ENCODE assay signal across 14 cellular contexts in the genomic region with DNA sequence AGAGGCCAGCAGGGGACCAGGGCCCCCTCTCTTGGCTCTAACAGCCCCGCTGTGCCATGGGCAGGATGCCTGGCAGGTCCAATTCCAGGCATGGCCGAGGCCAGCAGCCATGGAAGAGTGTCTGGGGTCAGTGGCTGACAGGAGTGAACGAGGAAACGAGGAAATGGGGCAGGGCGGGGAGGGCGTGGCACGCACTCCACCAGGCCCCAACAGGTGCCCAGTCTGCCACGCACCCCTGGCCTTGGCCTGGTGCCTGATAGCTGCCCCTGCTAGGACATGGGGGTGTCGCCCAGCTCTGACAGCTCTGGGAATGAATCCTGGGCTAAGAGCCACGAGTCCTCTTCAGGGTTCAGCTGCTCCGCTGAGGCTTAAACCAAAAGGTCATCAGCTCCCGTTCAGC. TPM values are rescaled to one million over a fixed set of nuclear protein-coding genes. Genes with fewer than 3 reads are reported as not detected.
DNase-seq lines count a peak whose midpoint lies in the region; ATAC-seq and TF ChIP-seq lines count a peak whose summit lies in the region.
"Had no signal": no experiment of that assay in that cellular context is flagged by ENCODE, and none has a peak within 500 bp of the region (broad histone marks: within the 10 kb centered on the region; RNA-seq: fewer than 3 reads in every experiment).

No MANE protein-coding gene starts in this region.

- peak overlapping the region; percentile 7 to 43 for H3K27ac ChIP-seq in esophagus (ENCODE audit: low read depth in 2 of 2, low read length in 1 of 2)

- H3K27me3 Mint-ChIP-seq in stimulated activated naive CD8-positive, alpha-beta T cell treated with anti-CD3 and anti-CD28 coated beads, Interleukin-15, Interleukin-2, amounts not matched to agents 100 ng/mL and 50 ng/mL, for 24 hours = no peaks in the 10 kb centered on the region
- H3K27me3 Mint-ChIP-seq in mesothelial cell of epicardium (ENCODE audit: low read depth) = peaks cover 15% of the 10 kb centered on the region
- H3K27me3 Mint-ChIP-seq: activated naive CD4-positive, alpha-beta T cell treated with anti-CD3 and anti-CD28 coated beads, Interleukin-2, amount 50 U/mL, for 24 hours had no signal

- H3K27me3 ChIP-seq in esophagus (ENCODE audit: control insufficient read depth in 1 of 2, insufficient read depth in 2 of 2, low read length in 2 of 2) = no peaks in the 10 kb centered on the region
- no peaks in the 10 kb centered on the region for H3K27me3 ChIP-seq in mucosa of stomach (ENCODE audit: control insufficient read depth, insufficient read depth, low read length)

- no peak for TF ChIP-seq CTCF in mesothelial cell of epicardium (IDR thresholded peaks at IDR 0.05; ENCODE audit: unreplicated experiment)

- H3K27ac Mint-ChIP-seq in stimulated activated naive CD8-positive, alpha-beta T cell treated with anti-CD3 and anti-CD28 coated beads, Interleukin-15, Interleukin-2, amounts not matched to agents 100 ng/mL and 50 ng/mL, for 24 hours = peak overlapping the region; percentile 90
- H3K27ac Mint-ChIP-seq in mesothelial cell of epicardium = no peak overlapping the region

- peaks cover 8 to 35% of the 10 kb centered on the region in 2 donors for H3K4me1 ChIP-seq in esophagus (ENCODE audit: control insufficient read depth in 2 of 2, insufficient read depth in 2 of 2, low read length in 1 of 2)
- H3K4me1 ChIP-seq in mucosa of stomach (ENCODE audit: control insufficient read depth, insufficient read depth, low read length) = peaks cover 63% of the 10 kb centered on the region

- H3K36me3 Mint-ChIP-seq in stimulated activated naive CD8-positive, alpha-beta T cell treated with anti-CD3 and anti-CD28 coated beads, Interleukin-15, Interleukin-2, amounts not matched to agents 100 ng/mL and 50 ng/mL, for 24 hours (ENCODE audit: low read depth) = no peaks in the 10 kb centered on the region
- H3K36me3 Mint-ChIP-seq in mesothelial cell of epicardium = no peaks in the 10 kb centered on the region
- H3K36me3 Mint-ChIP-seq: activated naive CD4-positive, alpha-beta T cell treated with anti-CD3 and anti-CD28 coated beads, Interleukin-2, amount 50 U/mL, for 24 hours; IgD-negative memory B cell had no signal

- peak overlapping the region; percentile 23 for H3K9ac ChIP-seq in mucosa of stomach (ENCODE audit: low read length)

- H3K36me3 ChIP-seq in esophagus (ENCODE audit: control insufficient read depth in 2 of 2, insufficient read depth in 2 of 2, low read length in 1 of 2) (no peaks in the 10 kb centered on the region), mucosa of stomach (ENCODE audit: control insufficient read depth, insufficient read depth, low read length) (no peaks in the 10 kb centered on the region)

- H3K4me1 Mint-ChIP-seq in stimulated activated naive CD8-positive, alpha-beta T cell treated with anti-CD3 and anti-CD28 coated beads, Interleukin-15, Interleukin-2, amounts not matched to agents 100 ng/mL and 50 ng/mL, for 24 hours (ENCODE audit: low read depth) = peaks cover 39% of the 10 kb centered on the region
- peaks cover 9% of the 10 kb centered on the region for H3K4me1 Mint-ChIP-seq in mesothelial cell of epicardium

- H3K4me3 Mint-ChIP-seq in stimulated activated naive CD8-positive, alpha-beta T cell treated with anti-CD3 and anti-CD28 coated beads, Interleukin-15, Interleukin-2, amounts not matched to agents 100 ng/mL and 50 ng/mL, for 24 hours = no peak overlapping the region
- no peak overlapping the region for H3K4me3 Mint-ChIP-seq in mesothelial cell of epicardium
- H3K4me3 Mint-ChIP-seq: activated naive CD4-positive, alpha-beta T cell treated with anti-CD3 and anti-CD28 coated beads, Interleukin-2, amount 50 U/mL, for 24 hours had no signal

- 41% methylated on average over 9 to 12 of the region's 12 CpGs for WGBS in esophagus, 2 donors

- H3K4me3 ChIP-seq in esophagus (ENCODE audit: low read depth in 1 of 2, low read length in 2 of 2) = no peak overlapping the region
- no peak overlapping the region for H3K4me3 ChIP-seq in mucosa of stomach (ENCODE audit: low read length)

- H3K9me3 Mint-ChIP-seq in stimulated activated naive CD8-positive, alpha-beta T cell treated with anti-CD3 and anti-CD28 coated beads, Interleukin-15, Interleukin-2, amounts not matched to agents 100 ng/mL and 50 ng/mL, for 24 hours = no peaks in the 10 kb centered on the region
- H3K9me3 Mint-ChIP-seq in mesothelial cell of epicardium = no peaks in the 10 kb centered on the region
- H3K9me3 Mint-ChIP-seq: activated naive CD4-positive, alpha-beta T cell treated with anti-CD3 and anti-CD28 coated beads, Interleukin-2, amount 50 U/mL, for 24 hours; IgD-negative memory B cell had no signal

- H3K9me3 ChIP-seq in esophagus (ENCODE audit: control insufficient read depth in 2 of 2, insufficient read depth in 1 of 2, low read depth in 1 of 2, low read length in 1 of 2) (no peaks in the 10 kb centered on the region), mucosa of stomach (ENCODE audit: control insufficient read depth, low read length) (no peaks in the 10 kb centered on the region)

- ATAC-seq in stimulated activated naive CD8-positive, alpha-beta T cell treated with anti-CD3 and anti-CD28 coated beads, Interleukin-15, Interleukin-2, amounts not matched to agents 100 U/mL and 50 U/mL, for 24 hours = no peak
- ATAC-seq in activated CD4-positive, CD25-positive, alpha-beta regulatory T cell treated with anti-CD3 and anti-CD28 coated beads, Interleukin-2, amount 50 U/mL, for 24 hours = no peak
- no peak for ATAC-seq in GM21447 (IDR thresholded peaks at IDR 0.05; ENCODE audit: unreplicated experiment)

- no peak for DNase-seq in stimulated activated naive CD8-positive, alpha-beta T cell treated with anti-CD3 and anti-CD28 coated beads, Interleukin-15, Interleukin-2, amounts not matched to agents 100 U/mL and 50 U/mL, for 24 hours
- no peak for DNase-seq in activated CD8-positive, alpha-beta memory T cell treated with anti-CD3 and anti-CD28 coated beads, Interleukin-2, amount 50 U/mL, for 48 hours
- no peak for DNase-seq in mesothelial cell of epicardium (ENCODE audit: low spot score in 2 of 2, unreplicated experiment in 2 of 2)
- DNase-seq: activated CD4-positive, alpha-beta T cell treated with anti-CD3 and anti-CD28 coated beads, Interleukin-2, amount 50 U/mL, for 4 hours; GF-D8; kidney glomerular epithelial cell; NCI-H2081 had no signal

RNA-seq across cellular contexts. Expression of gene TBC1D22A, which starts 11.6 kb away (rescaled TPM):
- 10 to 100 TPM; 15.1 to 17.4 TPM for polyA plus RNA-seq in esophagus
- 26.2 to 26.7 TPM (median 26.6 TPM) in 3 replicates for total RNA-seq in mesothelial cell of epicardium

RNA-seq across cellular contexts. Expression of gene CERK, which starts 12.8 kb away (rescaled TPM):
- 10 to 100 TPM in 1 of 2 donors, 1 to 10 TPM in 1; 8.7 to 13.4 TPM for polyA plus RNA-seq in esophagus
- total RNA-seq in mesothelial cell of epicardium = 50.7 to 51.9 TPM (median 51.3 TPM) in 3 replicates
